Comparison of ENCODE assay signal across 18 cellular contexts in the genomic region with DNA sequence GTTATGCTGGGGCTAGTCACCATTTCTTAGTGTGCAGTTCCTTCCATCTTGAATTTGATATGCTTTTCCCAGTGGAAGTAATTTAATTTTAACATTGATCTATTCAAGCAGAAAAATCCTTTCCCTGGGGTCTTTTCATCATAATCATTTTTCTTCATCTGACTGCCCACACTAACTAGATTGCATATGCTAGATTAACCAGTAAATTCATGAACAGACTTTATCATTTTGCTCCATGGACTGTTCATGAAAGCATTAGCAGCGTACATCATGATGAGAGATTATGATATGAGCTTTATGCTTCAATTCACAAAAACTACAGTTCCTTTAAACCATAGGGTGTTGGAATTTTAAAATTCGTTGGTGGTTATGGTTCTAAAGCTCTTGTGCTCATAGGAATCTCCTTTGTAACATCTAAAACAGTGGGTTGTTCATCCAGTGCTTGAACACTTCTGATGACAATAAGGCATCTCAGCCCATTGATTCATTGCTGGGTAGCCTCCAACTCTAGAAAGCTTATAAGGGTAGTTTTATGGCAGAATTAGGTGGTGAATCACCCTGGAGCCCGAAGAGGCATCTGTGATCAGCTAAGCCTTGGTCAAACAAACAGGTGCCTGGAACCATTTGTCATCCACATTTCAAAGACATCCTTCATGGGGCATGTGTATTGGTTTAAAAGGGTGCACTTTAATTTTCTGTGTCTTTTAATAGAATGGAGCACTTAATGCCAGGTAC.
A peak's percentile ranks its signal among the peaks of the same experiment; 100 is the strongest.
DNase-seq lines count a peak whose midpoint lies in the region; ATAC-seq and TF ChIP-seq lines count a peak whose summit lies in the region.
"Had no signal": no experiment of that assay in that cellular context is flagged by ENCODE, and none has a peak within 500 bp of the region (broad histone marks: within the 10 kb centered on the region; RNA-seq: fewer than 3 reads in every experiment).

No MANE protein-coding gene starts in this region.

- H3K4me3 ChIP-seq in tibial artery: no peak overlapping the region
- H3K4me3 ChIP-seq: body of pancreas, ovary had no signal

- intact Hi-C loops in tibial artery (cut with DNase I; ENCODE audit: low total_unique reads): no loop called here

- H3K9me3 ChIP-seq in tibial artery: no peaks in the 10 kb centered on the region
- H3K9me3 ChIP-seq: body of pancreas, ovary had no signal

- DNase-seq in NCI-H1417 (lab: John Stamatoyannopoulos, UW) (peak in 2 of 3 experiments; percentile 58 to 59), NCI-H1417 treated with DMSO at 0.1 percent for 48 hours (lab: John Stamatoyannopoulos, UW) (no peak), NCI-H345 treated with DMSO at 0.1 percent for 48 hours (lab: John Stamatoyannopoulos, UW; ENCODE audit: unreplicated experiment) (peak; percentile 70), astrocyte of the hippocampus (ENCODE audit: low read depth, low spot score) (peak; percentile 30), renal cortical epithelial cell (ENCODE audit: low read depth) (peak; percentile 56), tibial artery (no peak)
- DNase-seq: activated CD4-positive, alpha-beta T cell treated with anti-CD3 and anti-CD28 coated beads for 1 hour; activated T-cell treated with anti-CD3 and anti-CD28 coated beads, Interleukin-2, amount 50 U/mL, for 48 hours; body of pancreas; endodermal cell; mesendoderm; NCI-H226; ovary; stimulated activated CD4-positive, alpha-beta T cell treated with anti-CD3 and anti-CD28 coated beads, Interleukin-15, amount 100 ng/mL, for 24 hours; trophoblast cell had no signal

- no peak for ATAC-seq in HG03521 (IDR thresholded peaks at IDR 0.05; ENCODE audit: unreplicated experiment)
- no peak for ATAC-seq in GM19395 (IDR thresholded peaks at IDR 0.05; ENCODE audit: unreplicated experiment)
- ATAC-seq: body of pancreas had no signal

- no peaks in the 10 kb centered on the region for H3K36me3 ChIP-seq in tibial artery
- H3K36me3 ChIP-seq: ovary had no signal

- no peaks in the 10 kb centered on the region for H3K4me1 ChIP-seq in tibial artery
- H3K4me1 ChIP-seq: body of pancreas had no signal

- H3K27me3 ChIP-seq in tibial artery: no peaks in the 10 kb centered on the region
- H3K27me3 ChIP-seq: body of pancreas, ovary had no signal

- TF ChIP-seq CTCF in tibial artery (IDR thresholded peaks at IDR 0.05): no peak

- no peak overlapping the region for H3K27ac ChIP-seq in tibial artery
- H3K27ac ChIP-seq: 22Rv1, body of pancreas, ovary had no signal

Comparison
In these comparisons a context has a peak if more than half of its experiments do, and no peak if none do; other contexts are left out.
1. DNase-seq: peak in NCI-H1417 (2 of 3), NCI-H345 treated with DMSO at 0.1 percent for 48 hours (single experiment), astrocyte of the hippocampus (single experiment) and renal cortical epithelial cell (single experiment); none in NCI-H1417 treated with DMSO at 0.1 percent for 48 hours (single experiment) and tibial artery (0 of 2).